In genomic region chr18:6955304-6955703, GRCh38 we compare ENCODE assay signal across 25 cellular contexts.
A peak's percentile ranks its signal among the peaks of the same experiment; 100 is the strongest.
DNase-seq lines count a peak whose midpoint lies in the region; ATAC-seq, FAIRE-seq and TF ChIP-seq lines count a peak whose summit lies in the region.
"Had no signal": no experiment of that assay in that cellular context is flagged by ENCODE, and none has a peak within 500 bp of the region (broad histone marks: within the 10 kb centered on the region; RNA-seq: fewer than 3 reads in every experiment).

No MANE protein-coding gene starts in this region.

- no peak for TF ChIP-seq CTCF in nephron progenitor cell (IDR thresholded peaks at IDR 0.05)
- no peak for TF ChIP-seq CTCF in pancreas (IDR thresholded peaks at IDR 0.05)

- CTCF ChIA-PET in activated naive CD4-positive, alpha-beta T cell treated with anti-CD3 and anti-CD28 coated beads for 36 hours (lab: Charles Lee), result no interaction called here

- H3K4me1 Mint-ChIP-seq in nephron progenitor cell, result peaks cover 23% of the 10 kb centered on the region
- no peaks in the 10 kb centered on the region for H3K4me1 Mint-ChIP-seq in activated naive CD4-positive, alpha-beta T cell treated with anti-CD3 and anti-CD28 coated beads for 36 hours (ENCODE audit: low read depth)
- H3K4me1 Mint-ChIP-seq: CD14-positive monocyte; CD4-positive, alpha-beta memory T cell; CD4-positive, CD25-positive, alpha-beta regulatory T cell; CD8-positive, alpha-beta memory T cell had no signal

- H3K9ac ChIP-seq in BLaER1 treated with 17β-estradiol and CSF1 and Interleukin-3, amounts not matched to agents 10 nM and 100 nM, result no peak overlapping the region

- H4K20me1 ChIP-seq in BLaER1 treated with 17β-estradiol and CSF1 and Interleukin-3, amounts not matched to agents 10 nM and 100 nM, result no peaks in the 10 kb centered on the region

- H3K9me3 ChIP-seq in BLaER1 treated with 17β-estradiol and CSF1 and Interleukin-3, amounts not matched to agents 10 nM and 100 nM (replicated peaks in 1 of 11), result no peaks in the 10 kb centered on the region; a peak in 1 of 22 replicates
- H3K9me3 ChIP-seq in pancreas, result no peaks in the 10 kb centered on the region
- H3K9me3 ChIP-seq: BE2C had no signal

- no peak for ATAC-seq in pancreas
- ATAC-seq: GM12878 had no signal

- H3K4me1 ChIP-seq in BLaER1 treated with 17β-estradiol and CSF1 and Interleukin-3, amounts not matched to agents 10 nM and 100 nM, result peaks cover 10 to 17% (median 12%) of the 10 kb centered on the region in 10 experiments; a peak in 19 of 20 replicates
- peaks cover 0 to 35% (median 15%) of the 10 kb centered on the region in 3 donors for H3K4me1 ChIP-seq in pancreas
- H3K4me1 ChIP-seq: BE2C had no signal

- no peaks in the 10 kb centered on the region for H3K36me3 ChIP-seq in BLaER1 treated with 17β-estradiol and CSF1 and Interleukin-3, amounts not matched to agents 10 nM and 100 nM
- no peaks in the 10 kb centered on the region for H3K36me3 ChIP-seq in pancreas
- H3K36me3 ChIP-seq: BE2C had no signal

- H3K27ac Mint-ChIP-seq in nephron progenitor cell, result peak overlapping the region; percentile 72
- H3K27ac Mint-ChIP-seq in activated naive CD4-positive, alpha-beta T cell treated with anti-CD3 and anti-CD28 coated beads for 36 hours, result no peak overlapping the region
- H3K27ac Mint-ChIP-seq: CD14-positive monocyte; CD4-positive, alpha-beta memory T cell; CD4-positive, CD25-positive, alpha-beta regulatory T cell; CD8-positive, alpha-beta memory T cell had no signal

- H3K36me3 Mint-ChIP-seq in nephron progenitor cell (ENCODE audit: low read depth), result peaks cover 76% of the 10 kb centered on the region
- H3K36me3 Mint-ChIP-seq in activated naive CD4-positive, alpha-beta T cell treated with anti-CD3 and anti-CD28 coated beads for 36 hours (ENCODE audit: low read depth), result no peaks in the 10 kb centered on the region
- H3K36me3 Mint-ChIP-seq: CD14-positive monocyte; CD4-positive, alpha-beta memory T cell; CD4-positive, CD25-positive, alpha-beta regulatory T cell; CD8-positive, alpha-beta memory T cell had no signal

- WGBS in pancreas, 2 donors, result 96 to 99% methylated on average over 18 of the region's 18 CpGs

- H3K27ac ChIP-seq in BLaER1 treated with 17β-estradiol and CSF1 and Interleukin-3, amounts not matched to agents 10 nM and 100 nM, result no peak overlapping the region
- H3K27ac ChIP-seq in pancreas, result peak overlapping the region in 1 of 4 donors; percentile 44

- no peaks in the 10 kb centered on the region for H3K27me3 ChIP-seq in BLaER1 treated with 17β-estradiol and CSF1 and Interleukin-3, amounts not matched to agents 10 nM and 100 nM
- H3K27me3 ChIP-seq in pancreas, result no peaks in the 10 kb centered on the region
- H3K27me3 ChIP-seq: BE2C had no signal

- H3K4me3 ChIP-seq in BLaER1 treated with 17β-estradiol and CSF1 and Interleukin-3, amounts not matched to agents 10 nM and 100 nM, result no peak overlapping the region
- H3K4me3 ChIP-seq in pancreas, result no peak overlapping the region
- H3K4me3 ChIP-seq: GM12878 had no signal

- H3K4me2 ChIP-seq in BLaER1 treated with 17β-estradiol and CSF1 and Interleukin-3, amounts not matched to agents 10 nM and 100 nM, result peak overlapping the region; percentile 44 to 80 (median 53); a peak in 21 of 22 replicates

- intact Hi-C loops in pancreas (cut with DNase I), result no loop called here
- intact Hi-C loops in activated naive CD4-positive, alpha-beta T cell treated with anti-CD3 and anti-CD28 coated beads for 36 hours (cut with micrococcal nuclease), result no loop called here

- H3K9me3 Mint-ChIP-seq in nephron progenitor cell, result peaks cover 6% of the 10 kb centered on the region
- H3K9me3 Mint-ChIP-seq in activated naive CD4-positive, alpha-beta T cell treated with anti-CD3 and anti-CD28 coated beads for 36 hours, result peaks cover 6% of the 10 kb centered on the region

- FAIRE-seq in pancreas (lab: Jason Lieb, UNC), result no peak
- FAIRE-seq: A204.1, GM12878, GM12892, GM18507 had no signal

- no peak for DNase-seq in nephron progenitor cell
- no peak for DNase-seq in NOMO-1 treated with DMSO at 0.1 percent for 48 hours (lab: John Stamatoyannopoulos, UW; ENCODE audit: unreplicated experiment)
- no peak for DNase-seq in pancreas
- no peak for DNase-seq in activated naive CD4-positive, alpha-beta T cell treated with anti-CD3 and anti-CD28 coated beads for 36 hours
- DNase-seq: 8988T; ACHN; BE2C; C1 segment of cervical spinal cord; CD4-positive, CD25-positive, alpha-beta regulatory T cell; CD8-positive, alpha-beta memory T cell; COR-L47; DMS 273 treated with DMSO at 0.1 percent for 48 hours; DMS153; DMS53; DMS79; DND-41; EL; GDM1 had no signal

- H3K27me3 Mint-ChIP-seq in nephron progenitor cell (ENCODE audit: low read depth, poor library complexity), result no peaks in the 10 kb centered on the region
- H3K27me3 Mint-ChIP-seq in activated naive CD4-positive, alpha-beta T cell treated with anti-CD3 and anti-CD28 coated beads for 36 hours (ENCODE audit: low read depth), result peaks cover 3% of the 10 kb centered on the region
- H3K27me3 Mint-ChIP-seq: CD4-positive, alpha-beta memory T cell; CD4-positive, CD25-positive, alpha-beta regulatory T cell had no signal

- no peak overlapping the region for H3K4me3 Mint-ChIP-seq in nephron progenitor cell
- no peak overlapping the region for H3K4me3 Mint-ChIP-seq in activated naive CD4-positive, alpha-beta T cell treated with anti-CD3 and anti-CD28 coated beads for 36 hours
- H3K4me3 Mint-ChIP-seq: CD4-positive, alpha-beta memory T cell; CD4-positive, CD25-positive, alpha-beta regulatory T cell; CD8-positive, alpha-beta memory T cell had no signal
